In genomic region chr2:715038-715437, GRCh38 we compare ENCODE assay signal across 9 cellular contexts.
"Had no signal": no experiment of that assay in that cellular context is flagged by ENCODE, and none has a peak within 500 bp of the region (broad histone marks: within the 10 kb centered on the region; RNA-seq: fewer than 3 reads in every experiment).

No MANE protein-coding gene starts in this region.

- H2AFZ ChIP-seq: neural progenitor cell had no signal

- H3K36me3 ChIP-seq: cardiac muscle cell, neural progenitor cell, prostate gland, suprapubic skin, transverse colon, uterus had no signal

- H3K9ac ChIP-seq: neural progenitor cell had no signal

- H3K4me2 ChIP-seq: neural progenitor cell had no signal

- H3K4me3 ChIP-seq: cardiac muscle cell, neural progenitor cell, prostate gland, suprapubic skin, transverse colon, uterus had no signal

- DNase-seq: activated gamma-delta T cell, left cardiac atrium, right cardiac atrium had no signal

- H3K9me3 ChIP-seq: prostate gland, suprapubic skin, transverse colon, uterus had no signal

- H3K27me3 ChIP-seq: neural progenitor cell, uterus had no signal

- H3K4me1 ChIP-seq: neural progenitor cell, prostate gland, transverse colon, uterus had no signal

- H3K27ac ChIP-seq: cardiac muscle cell, neural progenitor cell, prostate gland, suprapubic skin, transverse colon, uterus had no signal
